Comparison of ENCODE assay signal across 10 cellular contexts in genomic region chr4:77126844-77127614, GRCh38. TPM values are rescaled to one million over a fixed set of nuclear protein-coding genes. Genes with fewer than 3 reads are reported as not detected.
DNase-seq lines count a peak whose midpoint lies in the region; ATAC-seq and TF ChIP-seq lines count a peak whose summit lies in the region.
"Had no signal": no experiment of that assay in that cellular context is flagged by ENCODE, and none has a peak within 500 bp of the region (broad histone marks: within the 10 kb centered on the region; RNA-seq: fewer than 3 reads in every experiment).

No MANE protein-coding gene starts in this region.

- H3K79me2 ChIP-seq in OCI-LY1 (ENCODE audit: insufficient read depth, low read length), result no peaks in the 10 kb centered on the region

- intact Hi-C loops in A673 (cut with micrococcal nuclease; ENCODE audit: unreplicated experiment), result no loop called here

- TF ChIP-seq CTCF in OCI-LY1 (IDR thresholded peaks at IDR 0.05; ENCODE audit: low read length), result no peak
- no peak for TF ChIP-seq CTCF in A673 (conservative IDR thresholded peaks at IDR 0.05; ENCODE audit: low read depth, low read length)

- peaks cover 6 to 9% of the 10 kb centered on the region in 2 donors for H3K4me1 Mint-ChIP-seq in natural killer cell treated with Interleukin-12 subunit alpha and Interleukin-12 subunit beta and Interleukin-15 and Interleukin-18, amount 100 ng/mL, for 72 hours (ENCODE audit: low read depth in 2 of 2)

- no peaks in the 10 kb centered on the region for H3K9me3 Mint-ChIP-seq in natural killer cell treated with Interleukin-12 subunit alpha and Interleukin-12 subunit beta and Interleukin-15 and Interleukin-18, amount 100 ng/mL, for 72 hours

- 0 out of 2 replicates have a peak, but pooled peaks cover 4% of the 10 kb centered on the region for H3F3A ChIP-seq in OCI-LY1 (ENCODE audit: insufficient read depth, low read length)

- peak overlapping the region; percentile 48 for H3K4me2 ChIP-seq in OCI-LY1 (ENCODE audit: low read length)

- H3K4me3 ChIP-seq in OCI-LY1 (ENCODE audit: low read depth, low read length, poor library complexity, severe bottlenecking) (peak overlapping the region; percentile 10), A673 (ENCODE audit: low read depth, low read length, poor library complexity, severe bottlenecking) (no peak overlapping the region)

- H3K4me1 ChIP-seq in OCI-LY1 (ENCODE audit: insufficient read depth, low read length, severe bottlenecking) (peaks cover 55% of the 10 kb centered on the region), A673 (ENCODE audit: insufficient read depth, low read length, poor library complexity, severe bottlenecking) (no peaks in the 10 kb centered on the region)

- no peaks in the 10 kb centered on the region for H3K9me2 ChIP-seq in OCI-LY1 (ENCODE audit: low read depth, low read length)

- CTCF ChIA-PET in A673 (lab: Charles Lee), result no interaction called here

- no peaks in the 10 kb centered on the region for H4K20me1 ChIP-seq in OCI-LY1 (ENCODE audit: insufficient read depth, low read length)

- no peaks in the 10 kb centered on the region for H3K36me3 Mint-ChIP-seq in natural killer cell treated with Interleukin-12 subunit alpha and Interleukin-12 subunit beta and Interleukin-15 and Interleukin-18, amount 100 ng/mL, for 72 hours

- peak overlapping the region; percentile 1 for H3K4me3 Mint-ChIP-seq in natural killer cell treated with Interleukin-12 subunit alpha and Interleukin-12 subunit beta and Interleukin-15 and Interleukin-18, amount 100 ng/mL, for 72 hours

- POLR2A ChIA-PET in A673 (lab: Charles Lee; ENCODE audit: low non-redundant PET), result no interaction called here

- H3K36me3 ChIP-seq in OCI-LY1 (ENCODE audit: insufficient read depth, low read length) (no peaks in the 10 kb centered on the region), A673 (ENCODE audit: insufficient read depth, low read length, poor library complexity, severe bottlenecking) (no peaks in the 10 kb centered on the region)

- ATAC-seq in GM18867 (IDR thresholded peaks at IDR 0.05; ENCODE audit: unreplicated experiment) (peak; percentile 93), HG02884 (IDR thresholded peaks at IDR 0.05; ENCODE audit: unreplicated experiment) (peak; percentile 90)
- ATAC-seq in natural killer cell treated with Interleukin-12 subunit alpha and Interleukin-12 subunit beta and Interleukin-15 and Interleukin-18, amount 100 ng/mL, for 72 hours, result peak; percentile 52
- ATAC-seq: HCT116 had no signal

- H3K27ac Mint-ChIP-seq in natural killer cell treated with Interleukin-12 subunit alpha and Interleukin-12 subunit beta and Interleukin-15 and Interleukin-18, amount 100 ng/mL, for 72 hours, result peak overlapping the region; percentile 5 to 28

- no peak overlapping the region for H2AFZ ChIP-seq in OCI-LY1 (ENCODE audit: low read length)

- DNase-seq in natural killer cell treated with Interleukin-12 subunit alpha and Interleukin-12 subunit beta and Interleukin-15 and Interleukin-18, amount 100 ng/mL, for 72 hours (ENCODE audit: low spot score), result no peak
- DNase-seq in SW 1271 (lab: John Stamatoyannopoulos, UW) (no peak), A673 (ENCODE audit: low spot score) (no peak), occipital lobe (lab: John Stamatoyannopoulos, UW) (no peak)
- DNase-seq in stimulated activated CD4-positive, alpha-beta T cell treated with anti-CD3 and anti-CD28 coated beads, Interleukin-12 subunit alpha, Interleukin-12 subunit beta, amount 100 ng/mL, for 4 hours, result no peak
- DNase-seq: activated CD4-positive, CD25-positive, alpha-beta regulatory T cell treated with anti-CD3 and anti-CD28 coated beads, Interleukin-2, amount 50 U/mL, for 72 hours had no signal

- peaks cover 0 to under 1% of the 10 kb centered on the region in 2 donors for H3K27me3 Mint-ChIP-seq in natural killer cell treated with Interleukin-12 subunit alpha and Interleukin-12 subunit beta and Interleukin-15 and Interleukin-18, amount 100 ng/mL, for 72 hours

- H3K9ac ChIP-seq in OCI-LY1 (ENCODE audit: low read length), result peak overlapping the region; percentile 58

- peaks cover 3% of the 10 kb centered on the region; the same call in 1 of the 2 replicates for H3K9me3 ChIP-seq in OCI-LY1 (ENCODE audit: low read length)
- H3K9me3 ChIP-seq in A673 (ENCODE audit: low read depth, low read length, poor library complexity, severe bottlenecking), result no peaks in the 10 kb centered on the region

- no TSS peak for BruUV-seq in A673 (replicated peaks; lab: Mats Ljungman, UMichigan)

- H3K27ac ChIP-seq in OCI-LY1 (ENCODE audit: low read depth, low read length, poor library complexity, severe bottlenecking) (peak overlapping the region; percentile 98), A673 (ENCODE audit: low read depth, low read length, poor library complexity, severe bottlenecking) (no peak overlapping the region)

- H3K27me3 ChIP-seq in OCI-LY1 (ENCODE audit: insufficient read depth, low read length) (no peaks in the 10 kb centered on the region), A673 (replicated peaks; ENCODE audit: insufficient read depth, low read depth, low read length, poor library complexity) (no peaks in the 10 kb centered on the region)

RNA-seq across cellular contexts. Expression of gene CCNG2, which starts 30.0 kb away (rescaled TPM):
- total RNA-seq in natural killer cell treated with Interleukin-12 subunit alpha and Interleukin-12 subunit beta and Interleukin-15 and Interleukin-18, amount 100 ng/mL, for 72 hours, result 10 to 100 TPM; 10.3 to 29.0 TPM
- total RNA-seq in A673 (2021), result 9.2 and 12.9 TPM in 2 replicates
- 139 TPM for total RNA-seq in occipital lobe

RNA-seq across cellular contexts. Expression of gene CCNI, which starts 51.2 kb away (rescaled TPM):
- 100 to 1,000 TPM; 152 to 164 TPM for total RNA-seq in natural killer cell treated with Interleukin-12 subunit alpha and Interleukin-12 subunit beta and Interleukin-15 and Interleukin-18, amount 100 ng/mL, for 72 hours
- total RNA-seq in A673 (2021) (133 and 134 TPM in 2 replicates), occipital lobe (408 TPM)
